Comparison of ENCODE assay signal across 25 cellular contexts in the genomic region with DNA sequence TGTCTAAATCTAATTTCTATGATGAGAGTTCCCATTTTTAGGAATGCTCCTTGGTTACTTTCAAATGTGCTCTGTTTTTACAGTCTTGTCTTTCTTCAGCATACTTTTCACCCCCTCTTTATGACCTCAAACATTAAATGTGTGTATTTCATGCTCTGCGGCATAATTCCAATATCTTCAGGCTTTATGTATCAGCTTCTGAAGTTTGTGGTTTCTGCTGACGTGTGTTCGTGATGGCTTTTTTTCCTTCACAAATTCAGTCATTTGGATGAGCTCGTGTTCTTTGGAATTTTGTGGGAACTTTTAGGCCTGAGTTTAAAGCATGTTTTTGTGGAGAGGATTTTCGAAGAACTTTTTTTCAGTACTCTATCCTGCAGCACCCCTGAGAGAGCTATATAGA.
"Had no signal": no experiment of that assay in that cellular context is flagged by ENCODE, and none has a peak within 500 bp of the region (broad histone marks: within the 10 kb centered on the region; RNA-seq: fewer than 3 reads in every experiment).

No MANE protein-coding gene starts in this region.

- H3K4me2 ChIP-seq: hepatocyte had no signal

- H2AFZ ChIP-seq: hepatocyte had no signal

- H3K4me1 ChIP-seq: colonic mucosa, foreskin keratinocyte, gastroesophageal sphincter, heart left ventricle, pancreas, right lobe of liver, tibial nerve, upper lobe of left lung had no signal

- DNase-seq: colonic mucosa; effector CD8-positive, alpha-beta T cell; endodermal cell; foreskin keratinocyte; heart left ventricle; kidney; mesenchymal stem cell; mucosa of descending colon; naive B cell; pancreas; right lobe of liver; small intestine; stimulated activated CD4-positive, alpha-beta T cell treated with anti-CD3 and anti-CD28 coated beads, Interleukin-12 subunit alpha, Interleukin-12 subunit beta, amount 100 ng/mL, for 4 hours; stimulated activated CD4-positive, alpha-beta T cell treated with anti-CD3 and anti-CD28 coated beads, Interleukin-1b, Interleukin-23, amount 100 ng/mL, for 48 hours; stimulated activated CD4-positive, alpha-beta T cell treated with anti-CD3 and anti-CD28 coated beads, Interleukin-4, amount 100 ng/mL, for 1 hour; stimulated activated CD8-positive, alpha-beta memory T cell treated with anti-CD3 and anti-CD28 coated beads, Interleukin-4, amount 100 ng/mL, for 48 hours; stimulated activated naive CD8-positive, alpha-beta T cell treated with anti-CD3 and anti-CD28 coated beads, Interleukin-15, Interleukin-2, amounts not matched to agents 100 U/mL and 50 U/mL, for 24 hours; upper lobe of left lung had no signal

- H3K9me3 ChIP-seq: colonic mucosa, gastroesophageal sphincter, heart left ventricle, mucosa of descending colon, neutrophil, pancreas, right lobe of liver, thoracic aorta, upper lobe of left lung had no signal

- H3K27me3 ChIP-seq: colonic mucosa, foreskin keratinocyte, gastroesophageal sphincter, hepatocyte, pancreas, right lobe of liver, tibial nerve, upper lobe of left lung had no signal

- H3K4me3 ChIP-seq: colonic mucosa, gastroesophageal sphincter, heart left ventricle, hepatocyte, lung, mucosa of descending colon, pancreas, right lobe of liver, thoracic aorta, tibial nerve, upper lobe of left lung had no signal

- H3K27ac ChIP-seq: colonic mucosa, epithelial cell of prostate, foreskin keratinocyte, gastroesophageal sphincter, heart left ventricle, hepatocyte, neutrophil, pancreas, right lobe of liver, thoracic aorta, tibial nerve, upper lobe of left lung had no signal

- H3K79me2 ChIP-seq: hepatocyte had no signal

- H3K36me3 ChIP-seq: colonic mucosa, gastroesophageal sphincter, heart left ventricle, neutrophil, pancreas, right lobe of liver, thoracic aorta, tibial nerve, upper lobe of left lung had no signal
